Comparison of ENCODE assay signal across 17 cellular contexts in genomic region chr11:64592656-64593055, GRCh38. TPM values are rescaled to one million over a fixed set of nuclear protein-coding genes. Genes with fewer than 3 reads are reported as not detected.
DNase-seq lines count a peak whose midpoint lies in the region; ATAC-seq, FAIRE-seq and TF ChIP-seq lines count a peak whose summit lies in the region.
"Had no signal": no experiment of that assay in that cellular context is flagged by ENCODE, and none has a peak within 500 bp of the region (broad histone marks: within the 10 kb centered on the region; RNA-seq: fewer than 3 reads in every experiment).

No MANE protein-coding gene starts in this region.

- no peaks in the 10 kb centered on the region for H3K4me1 ChIP-seq in right cardiac atrium (ENCODE audit: control insufficient read depth, insufficient read depth, low read length)
- peaks cover 6 to 7% of the 10 kb centered on the region in 2 donors for H3K4me1 ChIP-seq in kidney (ENCODE audit: control insufficient read depth in 1 of 2, insufficient read depth in 1 of 2, low read depth in 1 of 2, low read length in 2 of 2)
- H3K4me1 ChIP-seq in SJCRH30 = no peaks in the 10 kb centered on the region

- intact Hi-C loops in Right ventricle myocardium inferior (cut with DNase I) = no loop called here
- intact Hi-C loops in right cardiac atrium (cut with DNase I) = no loop called here
- intact Hi-C loops in kidney (cut with DNase I) = no loop called here
- intact Hi-C loops in posterior vena cava (cut with DNase I) = no loop called here

- no peak for FAIRE-seq in kidney (lab: Jason Lieb, UNC)
- FAIRE-seq: GM19239 had no signal

- H3K4me3 ChIP-seq in right cardiac atrium (ENCODE audit: low read length) (no peak overlapping the region), H7 (ENCODE audit: insufficient read depth, low read depth, low read length) (no peak overlapping the region), kidney (ENCODE audit: low read length in 2 of 2) (peak overlapping the region; percentile 64 to 67), SJCRH30 (no peak overlapping the region)
- H3K4me3 ChIP-seq: BLaER1 had no signal

- H3K36me3 ChIP-seq in H7 (replicated peaks; ENCODE audit: control insufficient read depth, insufficient read depth, low read length) (no peaks in the 10 kb centered on the region), kidney (ENCODE audit: control insufficient read depth in 1 of 2, insufficient read depth in 2 of 2, low read length in 2 of 2) (no peaks in the 10 kb centered on the region), SJCRH30 (no peaks in the 10 kb centered on the region)
- H3K36me3 ChIP-seq: BLaER1 had no signal

- no peak for TF ChIP-seq CTCF in kidney (IDR thresholded peaks at IDR 0.05; ENCODE audit: borderline replicate concordance, extremely low read depth, insufficient read depth)

- H3K9me3 ChIP-seq in right cardiac atrium (ENCODE audit: control insufficient read depth, low read length) = no peaks in the 10 kb centered on the region
- peaks cover 0 to 8% of the 10 kb centered on the region in 2 donors for H3K9me3 ChIP-seq in kidney (ENCODE audit: control insufficient read depth in 1 of 2, low read length in 2 of 2)
- H3K9me3 ChIP-seq in SJCRH30 (replicated peaks) = no peaks in the 10 kb centered on the region

- H3K27ac ChIP-seq in right cardiac atrium (ENCODE audit: low read length) (no peak overlapping the region), kidney (ENCODE audit: low read depth in 2 of 2, low read length in 2 of 2) (peak overlapping the region in 1 of 2 donors; percentile 78), SJCRH30 (no peak overlapping the region), substantia nigra (ENCODE audit: low read depth, low read length, poor library complexity, severe bottlenecking) (no peak overlapping the region)
- H3K27ac ChIP-seq: BLaER1 had no signal

- 82% methylated on average over 9 of the region's 9 CpGs for WGBS in right cardiac atrium

- DNase-seq in Right ventricle myocardium inferior (ENCODE audit: missing footprints) (peak; percentile 44), right cardiac atrium (no peak), H7 (peak; percentile 40), kidney (peak; percentile 49), posterior vena cava (ENCODE audit: low spot score) (peak; percentile 65), anterior cingulate cortex (lab: John Stamatoyannopoulos, UW) (no peak), SJCRH30 (no peak), substantia nigra (lab: John Stamatoyannopoulos, UW) (no peak)
- DNase-seq: 8988T; AML-193; CD4-positive, CD25-positive, alpha-beta regulatory T cell; DMS53; GF-D8 had no signal

- ATAC-seq in Right ventricle myocardium inferior (no peak), right cardiac atrium (no peak)
- ATAC-seq: HCT116 had no signal

- H3K9ac ChIP-seq in kidney (ENCODE audit: low read length in 2 of 2) = peak overlapping the region in 1 of 2 donors; percentile 67
- H3K9ac ChIP-seq: BLaER1 had no signal

- H3K27me3 ChIP-seq in right cardiac atrium (ENCODE audit: control insufficient read depth, insufficient read depth) (no peaks in the 10 kb centered on the region), H7 (ENCODE audit: control insufficient read depth, insufficient read depth, low read length) (no peaks in the 10 kb centered on the region), SJCRH30 (no peaks in the 10 kb centered on the region)
- H3K27me3 ChIP-seq: BLaER1 had no signal

RNA-seq across cellular contexts. Expression of gene SLC22A12, which starts 1.6 kb away (rescaled TPM):
- total RNA-seq in Right ventricle myocardium inferior (not detected), right cardiac atrium (not detected), kidney (5.3 TPM), posterior vena cava (not detected)
- polyA plus RNA-seq in right cardiac atrium (not detected), kidney (ENCODE audit: insufficient read depth, low read depth, low replicate concordance) (85.9 TPM)
- total RNA-seq in H7 (2014; rRNA removed; shearing (Covaris generic)) = not detected in 2 replicates
- total RNA-seq in SJCRH30 (2014; rRNA removed; shearing (Covaris generic)) = not detected in 2 replicates
- total RNA-seq: CD4-positive, CD25-positive, alpha-beta regulatory T cell; H4 had no signal
- polyA plus RNA-seq: CD4-positive, CD25-positive, alpha-beta regulatory T cell had no signal

RNA-seq across cellular contexts. Expression of gene SLC22A11, which starts 36.9 kb away (rescaled TPM):
- total RNA-seq in Right ventricle myocardium inferior (not detected), right cardiac atrium (not detected), kidney (9.4 TPM), posterior vena cava (under 1 TPM; 0.28 to 0.29 TPM)
- polyA plus RNA-seq in right cardiac atrium (not detected), kidney (ENCODE audit: insufficient read depth, low read depth, low replicate concordance) (105 TPM)
- total RNA-seq in H7 (2014; rRNA removed; shearing (Covaris generic)) = 0.67 TPM in 1 of 2 replicates, not detected in the other
- not detected in 2 replicates for total RNA-seq in SJCRH30 (2014; rRNA removed; shearing (Covaris generic))
- total RNA-seq: CD4-positive, CD25-positive, alpha-beta regulatory T cell; H4 had no signal
- polyA plus RNA-seq: CD4-positive, CD25-positive, alpha-beta regulatory T cell had no signal

Comparison
In these comparisons a context has a peak if more than half of its experiments do, and no peak if none do; other contexts are left out.
1. DNase-seq: peak in Right ventricle myocardium inferior (single experiment), H7 (single experiment), kidney (single experiment) and posterior vena cava (single experiment); none in right cardiac atrium (0 of 3), anterior cingulate cortex (0 of 58), SJCRH30 (0 of 2) and substantia nigra (0 of 49).
2. H3K4me3 ChIP-seq: peak in kidney (2 of 2); none in right cardiac atrium (single experiment), H7 (single experiment) and SJCRH30 (single experiment).